Comparison of ENCODE assay signal across 33 cellular contexts in the genomic region with DNA sequence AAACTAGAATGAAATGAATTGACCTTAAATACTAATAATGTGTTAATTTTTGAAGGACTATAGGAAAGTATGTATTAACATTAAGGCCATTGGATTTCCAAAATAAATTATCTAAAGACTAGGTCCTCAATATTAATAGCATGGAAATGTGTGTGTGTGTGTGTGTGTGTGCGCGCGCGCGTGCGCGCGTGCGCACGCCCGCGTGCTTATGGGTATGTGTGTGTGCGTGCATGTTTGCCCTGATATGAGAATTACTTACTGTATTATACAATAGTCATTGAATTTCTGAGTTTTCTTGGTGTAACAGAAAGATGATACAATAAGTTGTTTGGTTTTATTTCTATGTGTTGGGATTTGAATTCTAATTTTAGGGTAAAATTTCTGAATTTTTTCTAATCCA.
"Had no signal": no experiment of that assay in that cellular context is flagged by ENCODE, and none has a peak within 500 bp of the region (broad histone marks: within the 10 kb centered on the region; RNA-seq: fewer than 3 reads in every experiment).

No MANE protein-coding gene starts in this region.

- H3K4me3 ChIP-seq: adrenal gland, ascending aorta, body of pancreas, breast epithelium, cardiac muscle cell had no signal

- DNase-seq: activated effector memory CD4-positive, alpha-beta T cell treated with anti-CD3 and anti-CD28 coated beads, Interleukin-2, amount 50 U/mL, for 16 hours; activated effector memory CD4-positive, alpha-beta T cell treated with Interleukin-2 at 50 U/mL for 16 hours; activated gamma-delta T cell; activated gamma-delta T cell treated with Interleukin-2 at 50 U/mL for 16 hours; activated naive CD4-positive, alpha-beta T cell; activated naive CD4-positive, alpha-beta T cell treated with anti-CD3 and anti-CD28 coated beads for 36 hours; activated naive CD4-positive, alpha-beta T cell treated with anti-CD3 and anti-CD28 coated beads, Interleukin-2, amount 10 ng/mL, durations not matched to agents 7 days and 5 days; activated naive CD4-positive, alpha-beta T cell treated with anti-CD3 and anti-CD28 coated beads, Interleukin-2, amount 50 U/mL, for 16 hours; activated naive CD4-positive, alpha-beta T cell treated with Interleukin-2 at 50 U/mL for 16 hours; activated naive CD8-positive, alpha-beta T cell treated with anti-CD3 and anti-CD28 coated beads for 36 hours; activated naive CD8-positive, alpha-beta T cell treated with anti-CD3 and anti-CD28 coated beads, Interleukin-2, amount 10 ng/mL, durations not matched to agents 7 days and 5 days; activated naive CD8-positive, alpha-beta T cell treated with anti-CD3 and anti-CD28 coated beads, Interleukin-2, amount 50 U/mL, for 24 hours; activated T-cell treated with anti-CD3 and anti-CD28 coated beads, Interleukin-2, amount 50 U/mL, for 24 hours; activated T-cell treated with anti-CD3 and anti-CD28 coated beads, Interleukin-2, amount 50 U/mL, for 4 hours; activated T-cell treated with anti-CD3 and anti-CD28 coated beads, Interleukin-2, amount 50 U/mL, for 48 hours; activated T-cell treated with anti-CD3 and anti-CD28 coated beads, Interleukin-2, amount 50 U/mL, for 72 hours; adrenal gland; amniotic stem cell; amygdala; anterior cingulate cortex; aorta; body of pancreas; brain microvascular endothelial cell; caudate nucleus; central memory CD4-positive, alpha-beta T cell; cerebellar nuclear complex had no signal

- ATAC-seq: activated naive CD4-positive, alpha-beta T cell treated with anti-CD3 and anti-CD28 coated beads, Interleukin-2, amount 50 U/mL, for 72 hours; activated naive CD8-positive, alpha-beta T cell treated with anti-CD3 and anti-CD28 coated beads, Interleukin-2, amount 50 U/mL, for 24 hours; activated T-cell treated with anti-CD3 and anti-CD28 coated beads, Interleukin-2, amount 50 U/mL, for 4 hours; activated T-cell treated with anti-CD3 and anti-CD28 coated beads, Interleukin-2, amount 50 U/mL, for 72 hours; activated T-helper 17 cell treated with anti-CD3 and anti-CD28 coated beads, Interleukin-2, amount 50 U/mL, for 72 hours; body of pancreas had no signal

- H3K27me3 ChIP-seq: adrenal gland, ascending aorta, body of pancreas, brain microvascular endothelial cell, breast epithelium, cardiac muscle cell had no signal

- H3K27ac ChIP-seq: adrenal gland, body of pancreas, brain microvascular endothelial cell, breast epithelium, cardiac muscle cell had no signal

- FAIRE-seq: astrocyte, bronchial epithelial cell had no signal

- H3K4me1 ChIP-seq: breast epithelium had no signal

- H3K9me3 ChIP-seq: adrenal gland, ascending aorta, body of pancreas, breast epithelium had no signal

- H3K36me3 ChIP-seq: adrenal gland, ascending aorta, brain microvascular endothelial cell, breast epithelium, cardiac muscle cell had no signal
